ENCODE assay signal across 10 cellular contexts in genomic region chr4:76252271-76252653, GRCh38. TPM values are rescaled to one million over a fixed set of nuclear protein-coding genes. Genes with fewer than 3 reads are reported as not detected.
DNase-seq lines count a peak whose midpoint lies in the region; ATAC-seq and TF ChIP-seq lines count a peak whose summit lies in the region.
"Had no signal": no experiment of that assay in that cellular context is flagged by ENCODE, and none has a peak within 500 bp of the region (broad histone marks: within the 10 kb centered on the region; RNA-seq: fewer than 3 reads in every experiment).

No MANE protein-coding gene starts in this region.

- H3K18ac ChIP-seq in neuronal stem cell (ENCODE audit: low read length) = no peak overlapping the region

- peak overlapping the region; percentile 97 for H2AFZ ChIP-seq in neuronal stem cell (ENCODE audit: low read length)

- H3K27me3 Mint-ChIP-seq in T-helper 2 cell treated with Interferon-gamma antibody and Interleukin-4, amounts not matched to agents 5 μg/mL and 100 μg/mL, for 36 hours (ENCODE audit: low read depth) = peaks cover 63% of the 10 kb centered on the region

- no peaks in the 10 kb centered on the region for H3K9me3 Mint-ChIP-seq in T-helper 2 cell treated with Interferon-gamma antibody and Interleukin-4, amounts not matched to agents 5 μg/mL and 100 μg/mL, for 36 hours

- no peaks in the 10 kb centered on the region for H3K36me3 ChIP-seq in left ventricle myocardium inferior
- H3K36me3 ChIP-seq in esophagus (ENCODE audit: control insufficient read depth in 2 of 2, insufficient read depth in 2 of 2, low read length in 1 of 2) = no peaks in the 10 kb centered on the region
- no peaks in the 10 kb centered on the region for H3K36me3 ChIP-seq in neuronal stem cell (replicated peaks in 1 of 2; ENCODE audit: control insufficient read depth in 2 of 2, insufficient read depth in 2 of 2, low read length in 2 of 2)

- no peaks in the 10 kb centered on the region for H3K36me3 Mint-ChIP-seq in T-helper 2 cell treated with Interferon-gamma antibody and Interleukin-4, amounts not matched to agents 5 μg/mL and 100 μg/mL, for 36 hours (ENCODE audit: low read depth)

- intact Hi-C loops in left ventricle myocardium inferior (cut with micrococcal nuclease) = no loop called here
- intact Hi-C loops in left cardiac atrium (cut with DNase I) = loop anchor here in 1 of 2 donors (10.0 kb wide), 1 partner anchor 123 kb away; no protein-coding TSS in a partner anchor

- H3K4ac ChIP-seq in neuronal stem cell (ENCODE audit: low read length) = no peak overlapping the region

- peak overlapping the region; percentile 78 for H2BK120ac ChIP-seq in neuronal stem cell (ENCODE audit: low read depth, low read length)

- H3K27me3 ChIP-seq in left ventricle myocardium inferior (ENCODE audit: low read depth) = peaks cover 26% of the 10 kb centered on the region
- H3K27me3 ChIP-seq in esophagus (ENCODE audit: control insufficient read depth in 1 of 2, insufficient read depth in 2 of 2, low read length in 2 of 2) = no peaks in the 10 kb centered on the region
- peaks cover 0 to 23% (median 2%) of the 10 kb centered on the region in 3 experiments for H3K27me3 ChIP-seq in neuronal stem cell (ENCODE audit: control insufficient read depth in 3 of 3, insufficient read depth in 3 of 3, low read depth in 1 of 3, low read length in 3 of 3)

- peaks cover 5% of the 10 kb centered on the region for H3K4me1 Mint-ChIP-seq in T-helper 2 cell treated with Interferon-gamma antibody and Interleukin-4, amounts not matched to agents 5 μg/mL and 100 μg/mL, for 36 hours (ENCODE audit: low read depth)

- H3K4me2 ChIP-seq in neuronal stem cell (ENCODE audit: insufficient read depth, low read length, poor library complexity, severe bottlenecking) = peak overlapping the region; percentile 76

- H3K9me3 ChIP-seq in left ventricle myocardium inferior (replicated peaks) (no peaks in the 10 kb centered on the region), esophagus (ENCODE audit: control insufficient read depth in 2 of 2, insufficient read depth in 1 of 2, low read depth in 1 of 2, low read length in 1 of 2) (no peaks in the 10 kb centered on the region), neuronal stem cell (replicated peaks in 1 of 2; ENCODE audit: control insufficient read depth in 2 of 2, insufficient read depth in 1 of 2, low read depth in 1 of 2, low read length in 2 of 2) (no peaks in the 10 kb centered on the region)

- peak overlapping the region; percentile 78 for H3K4me3 ChIP-seq in left ventricle myocardium inferior
- peak overlapping the region; percentile 42 to 60 for H3K4me3 ChIP-seq in esophagus (ENCODE audit: low read depth in 1 of 2, low read length in 2 of 2)
- peak overlapping the region; percentile 55 to 82 for H3K4me3 ChIP-seq in neuronal stem cell (ENCODE audit: low read length in 2 of 2)

- peak overlapping the region; percentile 95 for H3K14ac ChIP-seq in neuronal stem cell (ENCODE audit: low read length)

- H3K9ac ChIP-seq in neuronal stem cell (ENCODE audit: low read depth, low read length, poor library complexity) = no peak overlapping the region

- 80 to 82% methylated on average over 8 of the region's 8 CpGs for WGBS in esophagus, 2 donors
- no CpG with 5 or more reads among the region's 8 CpGs for WGBS in neuronal stem cell (ENCODE audit: extremely low coverage in 2 of 2, insufficient read length in 2 of 2, insufficient replicate concordance in 1 of 2), 2 donors

- no peak overlapping the region for H2BK15ac ChIP-seq in neuronal stem cell (ENCODE audit: low read length)

- H3K27ac ChIP-seq in left ventricle myocardium inferior (replicated peaks) = peak overlapping the region; percentile 72
- H3K27ac ChIP-seq in esophagus (ENCODE audit: low read depth in 2 of 2, low read length in 1 of 2) = no peak overlapping the region
- H3K27ac ChIP-seq in neuronal stem cell (replicated peaks; ENCODE audit: low read length) = no peak overlapping the region

- no peaks in the 10 kb centered on the region for H3K79me1 ChIP-seq in neuronal stem cell (ENCODE audit: low read depth, low read length)

- H2BK12ac ChIP-seq in neuronal stem cell (ENCODE audit: low read length) = peak overlapping the region; percentile 46

- peak overlapping the region; percentile 59 for H2BK5ac ChIP-seq in neuronal stem cell (ENCODE audit: low read length)

- H3K4me3 Mint-ChIP-seq in T-helper 2 cell treated with Interferon-gamma antibody and Interleukin-4, amounts not matched to agents 5 μg/mL and 100 μg/mL, for 36 hours = no peak overlapping the region

- no peak overlapping the region for H3K23ac ChIP-seq in neuronal stem cell (ENCODE audit: low read depth, low read length, poor library complexity)

- ATAC-seq in left cardiac atrium (no peak), HG03571 (IDR thresholded peaks at IDR 0.05; ENCODE audit: unreplicated experiment) (no peak)

- H2AK5ac ChIP-seq in neuronal stem cell (ENCODE audit: low read depth, low read length) = peak overlapping the region; percentile 91

- DNase-seq in left ventricle myocardium inferior = no peak
- DNase-seq in left cardiac atrium = no peak
- DNase-seq in neuronal stem cell (ENCODE audit: low spot score) = no peak
- no peak for DNase-seq in occipital lobe (lab: John Stamatoyannopoulos, UW)
- no peak for DNase-seq in NCI-H748 (lab: John Stamatoyannopoulos, UW; ENCODE audit: unreplicated experiment)
- DNase-seq in T-helper 2 cell treated with Interferon-gamma antibody and Interleukin-4, amounts not matched to agents 5 μg/mL and 100 μg/mL, for 36 hours (ENCODE audit: low spot score) = no peak
- DNase-seq: NCI-H2081 treated with DMSO at 0.1 percent for 48 hours, SIG-M5 had no signal

- no peak for TF ChIP-seq CTCF in left ventricle myocardium inferior (IDR thresholded peaks at IDR 0.05; ENCODE audit: borderline replicate concordance)

- H4K8ac ChIP-seq in neuronal stem cell (ENCODE audit: low read depth, low read length) = no peak overlapping the region

- no peak overlapping the region for H3K27ac Mint-ChIP-seq in T-helper 2 cell treated with Interferon-gamma antibody and Interleukin-4, amounts not matched to agents 5 μg/mL and 100 μg/mL, for 36 hours

- no peak overlapping the region for H4K91ac ChIP-seq in neuronal stem cell (ENCODE audit: low read depth, low read length, poor library complexity)

- peaks cover 17% of the 10 kb centered on the region for H3K4me1 ChIP-seq in left ventricle myocardium inferior
- peaks cover 0 to 2% of the 10 kb centered on the region in 2 donors for H3K4me1 ChIP-seq in esophagus (ENCODE audit: control insufficient read depth in 2 of 2, insufficient read depth in 2 of 2, low read length in 1 of 2)
- H3K4me1 ChIP-seq in neuronal stem cell (ENCODE audit: control insufficient read depth in 2 of 2, insufficient read depth in 1 of 2, low read depth in 1 of 2, low read length in 2 of 2) = peaks cover 6 to 10% of the 10 kb centered on the region in 2 donors

RNA-seq across cellular contexts. Expression of gene FAM47E, which starts 0.7 kb away (rescaled TPM):
- total RNA-seq in left ventricle myocardium inferior (3.0 TPM), left cardiac atrium (1 to 10 TPM; 2.2 to 2.9 TPM), occipital lobe (3.9 TPM)
- polyA plus RNA-seq in esophagus = under 1 TPM; 0.47 to 0.71 TPM
- polyA plus RNA-seq in neuronal stem cell (2013, experiment 1 of 2) = 7.5 TPM
- polyA plus RNA-seq in neuronal stem cell (2013, experiment 2 of 2) = 5.0 TPM

RNA-seq across cellular contexts. Expression of gene SCARB2, which starts 38.6 kb away (rescaled TPM):
- 87.4 TPM for total RNA-seq in left ventricle myocardium inferior
- total RNA-seq in left cardiac atrium = 100 to 1,000 TPM; 102 to 112 TPM
- polyA plus RNA-seq in esophagus = 10 to 100 TPM; 21.7 to 26.3 TPM
- 54.0 TPM for polyA plus RNA-seq in neuronal stem cell (2013, experiment 1 of 2)
- polyA plus RNA-seq in neuronal stem cell (2013, experiment 2 of 2) = 54.0 TPM
- 223 TPM for total RNA-seq in occipital lobe

RNA-seq across cellular contexts. Expression of gene STBD1, which starts 54.3 kb away (rescaled TPM):
- 24.3 TPM for total RNA-seq in left ventricle myocardium inferior
- 10 to 100 TPM; 27.2 to 36.7 TPM for total RNA-seq in left cardiac atrium
- polyA plus RNA-seq in esophagus = 1 to 10 TPM in 1 of 2 donors, under 1 TPM in 1; 0.71 to 2.7 TPM
- 2.0 TPM for polyA plus RNA-seq in neuronal stem cell (2013, experiment 1 of 2)
- polyA plus RNA-seq in neuronal stem cell (2013, experiment 2 of 2) = 2.1 TPM
- 0.47 TPM for total RNA-seq in occipital lobe

Comparison
In these comparisons a context has a peak if more than half of its experiments do, and no peak if none do; other contexts are left out.
1. RNA of gene STBD1, which starts 54.3 kb away (total RNA-seq): 27.2 to 36.7 TPM in left cardiac atrium and 24.3 TPM in left ventricle myocardium inferior (single experiment); 0.47 TPM in occipital lobe (single experiment); every median in the first group is over 10 times any median in the second.
2. Peak in every context shown above with its lines, with median percentiles within 50 percentile points of each other: H3K4me3 ChIP-seq.